1 cellular context compared by ENCODE assay signal in the genomic region with DNA sequence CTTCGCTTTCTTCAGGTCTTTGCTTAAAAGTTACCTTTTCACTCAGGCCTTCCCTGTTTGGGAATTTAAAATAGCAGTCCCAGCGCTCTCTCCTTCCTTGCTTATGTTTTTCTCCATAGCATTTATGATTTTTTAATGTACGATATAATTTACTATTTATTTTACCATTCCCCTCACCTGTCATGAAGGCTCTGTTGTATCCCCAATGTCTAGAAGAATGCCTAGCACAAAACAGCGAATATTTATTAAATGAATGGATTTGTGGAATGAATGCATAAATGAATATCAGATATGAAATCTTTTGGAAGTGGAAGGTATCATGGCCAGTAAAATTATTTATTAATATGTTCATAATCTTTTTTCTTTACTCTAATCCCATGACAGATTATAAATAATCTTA.
TF ChIP-seq lines count a peak whose summit lies in the region.

No MANE protein-coding gene starts in this region.

TF ChIP-seq in endothelial cell of umbilical vein, 7 proteins besides CTCF, POLR2A, EP300 and RAD21 (continued from another document):
- TF ChIP-seq JUN (IDR thresholded peaks at IDR 0.05; ENCODE audit: borderline replicate concordance, insufficient read depth, insufficient read length, low read depth) (no peak), MYC (IDR thresholded peaks at IDR 0.05; ENCODE audit: low read depth, low read length) (no peak)
